1 cellular context compared by ENCODE assay signal in genomic region chr11:19978668-19979518, GRCh38.
TF ChIP-seq lines count a peak whose summit lies in the region.

No MANE protein-coding gene starts in this region.

TF ChIP-seq in K562, 482 proteins besides CTCF, POLR2A, EP300 and RAD21 (continued from another document and continues in another):
- no peak for TF ChIP-seq RBM17 (IDR thresholded peaks at IDR 0.05; ENCODE audit: borderline replicate concordance, low read depth, low read length)
- TF ChIP-seq, protein P1, sequence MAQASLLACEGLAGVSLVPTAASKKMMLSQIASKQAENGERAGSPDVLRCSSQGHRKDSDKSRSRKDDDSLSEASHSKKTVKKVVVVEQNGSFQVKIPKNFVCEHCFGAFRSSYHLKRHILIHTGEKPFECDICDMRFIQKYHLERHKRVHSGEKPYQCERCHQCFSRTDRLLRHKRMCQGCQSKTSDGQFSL (CRISPR knock-in tag; IDR thresholded peaks at IDR 0.05), result no peak
- TF ChIP-seq, protein P1 (tag; IDR thresholded peaks at IDR 0.05), result peak in 1 of 2 experiments; percentile 67; a peak in 1 of 4 replicates
- TF ChIP-seq, protein P2, sequence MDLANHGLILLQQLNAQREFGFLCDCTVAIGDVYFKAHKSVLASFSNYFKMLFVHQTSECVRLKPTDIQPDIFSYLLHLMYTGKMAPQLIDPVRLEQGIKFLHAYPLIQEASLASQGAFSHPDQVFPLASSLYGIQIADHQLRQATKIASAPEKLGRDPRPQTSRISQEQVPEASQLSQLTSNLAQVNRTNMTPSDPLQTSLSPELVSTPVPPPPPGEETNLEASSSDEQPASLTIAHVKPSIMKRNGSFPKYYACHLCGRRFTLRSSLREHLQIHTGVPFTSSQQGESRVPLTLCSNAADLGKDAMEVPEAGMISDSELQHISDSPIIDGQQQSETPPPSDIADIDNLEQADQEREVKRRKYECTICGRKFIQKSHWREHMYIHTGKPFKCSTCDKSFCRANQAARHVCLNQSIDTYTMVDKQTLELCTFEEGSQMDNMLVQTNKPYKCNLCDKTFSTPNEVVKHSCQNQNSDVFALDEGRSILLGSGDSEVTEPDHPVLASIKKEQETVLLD (IDR thresholded peaks at IDR 0.05), result no peak
- TF ChIP-seq TBL1XR1 (IDR thresholded peaks at IDR 0.05; ENCODE audit: low read length in 2 of 2), result no peak
- no peak for TF ChIP-seq U2AF1 (optimal IDR thresholded peaks at IDR 0.05; ENCODE audit: low read depth, low read length)
- TF ChIP-seq STAT5A (IDR thresholded peaks at IDR 0.05; ENCODE audit: borderline replicate concordance, low read length), result no peak
- peak; percentile 52; the same call in 1 of the 2 replicates for TF ChIP-seq ARID3A (IDR thresholded peaks at IDR 0.05; ENCODE audit: borderline replicate concordance, low read depth, low read length)
- TF ChIP-seq HNRNPUL1 (IDR thresholded peaks at IDR 0.05; ENCODE audit: low read length), result no peak
- TF ChIP-seq, protein P3, sequence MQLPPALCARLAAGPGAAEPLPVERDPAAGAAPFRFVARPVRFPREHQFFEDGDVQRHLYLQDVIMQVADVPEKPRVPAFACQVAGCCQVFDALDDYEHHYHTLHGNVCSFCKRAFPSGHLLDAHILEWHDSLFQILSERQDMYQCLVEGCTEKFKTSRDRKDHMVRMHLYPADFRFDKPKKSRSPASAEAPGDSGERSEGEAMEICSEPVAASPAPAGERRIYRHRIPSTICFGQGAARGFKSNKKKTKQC (CRISPR knock-in tag; IDR thresholded peaks at IDR 0.05), result no peak
- TF ChIP-seq PRMT5 (CRISPR knock-in tag; IDR thresholded peaks at IDR 0.05), result no peak
- TF ChIP-seq ZNF124 (CRISPR knock-in tag; IDR thresholded peaks at IDR 0.05), result no peak
- no peak for TF ChIP-seq CHD4 (IDR thresholded peaks at IDR 0.05; ENCODE audit: insufficient read depth, insufficient replicate concordance, low read depth, low read length, poor library complexity, severe bottlenecking)
- TF ChIP-seq HDAC2 (IDR thresholded peaks at IDR 0.05), result peak; percentile 50; the same call in 1 of the 2 replicates
- TF ChIP-seq, protein P4, sequence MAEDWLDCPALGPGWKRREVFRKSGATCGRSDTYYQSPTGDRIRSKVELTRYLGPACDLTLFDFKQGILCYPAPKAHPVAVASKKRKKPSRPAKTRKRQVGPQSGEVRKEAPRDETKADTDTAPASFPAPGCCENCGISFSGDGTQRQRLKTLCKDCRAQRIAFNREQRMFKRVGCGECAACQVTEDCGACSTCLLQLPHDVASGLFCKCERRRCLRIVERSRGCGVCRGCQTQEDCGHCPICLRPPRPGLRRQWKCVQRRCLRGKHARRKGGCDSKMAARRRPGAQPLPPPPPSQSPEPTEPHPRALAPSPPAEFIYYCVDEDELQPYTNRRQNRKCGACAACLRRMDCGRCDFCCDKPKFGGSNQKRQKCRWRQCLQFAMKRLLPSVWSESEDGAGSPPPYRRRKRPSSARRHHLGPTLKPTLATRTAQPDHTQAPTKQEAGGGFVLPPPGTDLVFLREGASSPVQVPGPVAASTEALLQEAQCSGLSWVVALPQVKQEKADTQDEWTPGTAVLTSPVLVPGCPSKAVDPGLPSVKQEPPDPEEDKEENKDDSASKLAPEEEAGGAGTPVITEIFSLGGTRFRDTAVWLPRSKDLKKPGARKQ (CRISPR knock-in tag; IDR thresholded peaks at IDR 0.05), result peak; percentile 87; the same call in 1 of the 2 replicates
- peak; percentile 94 for TF ChIP-seq JUND (IDR thresholded peaks at IDR 0.05; ENCODE audit: borderline replicate concordance, low read depth, low read length)
- TF ChIP-seq JUND (tag; IDR thresholded peaks at IDR 0.05; ENCODE audit: borderline replicate concordance, low read depth, low read length), result peak; percentile 94; the same call in 2 of the 3 replicates
- TF ChIP-seq PREB (CRISPR knock-in tag; IDR thresholded peaks at IDR 0.05), result no peak
- peak; percentile 73 for TF ChIP-seq PTRF (tag; IDR thresholded peaks at IDR 0.05)
- TF ChIP-seq ILK (tag; IDR thresholded peaks at IDR 0.05; ENCODE audit: borderline replicate concordance, low read depth), result peak; percentile 10; the same call in 1 of the 2 replicates
- TF ChIP-seq TCF3 (CRISPR knock-in tag; IDR thresholded peaks at IDR 0.05), result no peak
- TF ChIP-seq ATF7 (IDR thresholded peaks at IDR 0.05), result peak; percentile 96
- TF ChIP-seq, protein P5, sequence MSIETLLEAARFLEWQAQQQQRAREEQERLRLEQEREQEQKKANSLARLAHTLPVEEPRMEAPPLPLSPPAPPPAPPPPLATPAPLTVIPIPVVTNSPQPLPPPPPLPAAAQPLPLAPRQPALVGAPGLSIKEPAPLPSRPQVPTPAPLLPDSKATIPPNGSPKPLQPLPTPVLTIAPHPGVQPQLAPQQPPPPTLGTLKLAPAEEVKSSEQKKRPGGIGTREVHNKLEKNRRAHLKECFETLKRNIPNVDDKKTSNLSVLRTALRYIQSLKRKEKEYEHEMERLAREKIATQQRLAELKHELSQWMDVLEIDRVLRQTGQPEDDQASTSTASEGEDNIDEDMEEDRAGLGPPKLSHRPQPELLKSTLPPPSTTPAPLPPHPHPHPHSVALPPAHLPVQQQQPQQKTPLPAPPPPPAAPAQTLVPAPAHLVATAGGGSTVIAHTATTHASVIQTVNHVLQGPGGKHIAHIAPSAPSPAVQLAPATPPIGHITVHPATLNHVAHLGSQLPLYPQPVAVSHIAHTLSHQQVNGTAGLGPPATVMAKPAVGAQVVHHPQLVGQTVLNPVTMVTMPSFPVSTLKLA (conservative IDR thresholded peaks at IDR 0.05), result no peak
- TF ChIP-seq DEAF1 (CRISPR knock-in tag; IDR thresholded peaks at IDR 0.05), result peak; percentile 31
- no peak for TF ChIP-seq GABPB1 (CRISPR knock-in tag; IDR thresholded peaks at IDR 0.05)
- no peak for TF ChIP-seq ZNF398 (CRISPR knock-in tag; IDR thresholded peaks at IDR 0.05)
- no peak for TF ChIP-seq NUFIP1 (IDR thresholded peaks at IDR 0.05; ENCODE audit: partially characterized antibody)
- TF ChIP-seq REST (CRISPR knock-in tag; IDR thresholded peaks at IDR 0.05; ENCODE audit: low read depth), result no peak
- no peak for TF ChIP-seq ILF3 (IDR thresholded peaks at IDR 0.05; ENCODE audit: borderline replicate concordance)
- TF ChIP-seq ZNF41 (CRISPR knock-in tag; conservative IDR thresholded peaks at IDR 0.05), result no peak; the same call in 1 of the 2 replicates
- TF ChIP-seq MXI1 (IDR thresholded peaks at IDR 0.05; ENCODE audit: low read depth, low read length), result no peak
- TF ChIP-seq STAT5B (CRISPR knock-in tag; IDR thresholded peaks at IDR 0.05), result no peak
- TF ChIP-seq SUPT5H (IDR thresholded peaks at IDR 0.05), result no peak
- no peak for TF ChIP-seq NFATC3 (IDR thresholded peaks at IDR 0.05)
- TF ChIP-seq, protein P6, sequence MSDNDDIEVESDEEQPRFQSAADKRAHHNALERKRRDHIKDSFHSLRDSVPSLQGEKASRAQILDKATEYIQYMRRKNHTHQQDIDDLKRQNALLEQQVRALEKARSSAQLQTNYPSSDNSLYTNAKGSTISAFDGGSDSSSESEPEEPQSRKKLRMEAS (CRISPR knock-in tag; IDR thresholded peaks at IDR 0.05), result no peak
- no peak for TF ChIP-seq ZNF3 (CRISPR knock-in tag; IDR thresholded peaks at IDR 0.05)
- TF ChIP-seq THAP12 (CRISPR knock-in tag; IDR thresholded peaks at IDR 0.05), result no peak
- no peak for TF ChIP-seq BMI1 (IDR thresholded peaks at IDR 0.05; ENCODE audit: low read length)
- TF ChIP-seq ZNF449 (CRISPR knock-in tag; IDR thresholded peaks at IDR 0.05), result peak; percentile 84
- TF ChIP-seq FOXJ3 (CRISPR knock-in tag; IDR thresholded peaks at IDR 0.05), result no peak
